In genomic region chr6:101202975-101203374, GRCh38 we compare ENCODE assay signal across 29 cellular contexts.
"Had no signal": no experiment of that assay in that cellular context is flagged by ENCODE, and none has a peak within 500 bp of the region (broad histone marks: within the 10 kb centered on the region; RNA-seq: fewer than 3 reads in every experiment).

No MANE protein-coding gene starts in this region.

- H3K36me3 ChIP-seq: left lung, lower lobe of right lung, pancreas, prostate gland, stomach, thyroid gland, transverse colon, upper lobe of left lung, vagina had no signal

- DNase-seq: hippocampal formation; kidney glomerular epithelial cell; left cardiac atrium; left lung; lower lobe of right lung; mammary epithelial cell; mesenchymal stem cell; naive B cell; natural killer cell; nephron progenitor cell; nucleus accumbens; pancreas; posterior cingulate gyrus; retina; right cardiac atrium; stimulated activated CD4-positive, alpha-beta T cell treated with anti-CD3 and anti-CD28 coated beads, Interleukin-12 subunit alpha, Interleukin-12 subunit beta, amount 100 ng/mL, for 4 hours; stimulated activated CD4-positive, alpha-beta T cell treated with anti-CD3 and anti-CD28 coated beads, Interleukin-15, amount 100 ng/mL, for 24 hours; stimulated activated CD4-positive, alpha-beta T cell treated with anti-CD3 and anti-CD28 coated beads, Interleukin-2, amount 100 ng/mL, for 24 hours; stimulated activated CD4-positive, alpha-beta T cell treated with anti-CD3 and anti-CD28 coated beads, Interleukin-4, amount 100 ng/mL, for 1 hour; stimulated activated naive B cell treated with anti-CD40 and anti-IgM and Interleukin-4, amounts not matched to agents 10 μg/mL and 1 μg/mL and 100 μg/mL, for 72 hours; stimulated activated naive CD8-positive, alpha-beta T cell treated with anti-CD3 and anti-CD28 coated beads, Interleukin-15, Interleukin-2, amounts not matched to agents 100 U/mL and 50 U/mL, for 24 hours; stomach; testis; thyroid gland; transverse colon; upper lobe of left lung had no signal

- H3K27me3 ChIP-seq: left lung, pancreas, stomach, testis, thyroid gland, transverse colon, upper lobe of left lung, vagina had no signal

- H3K9me3 ChIP-seq: left lung, lower lobe of right lung, pancreas, prostate gland, stomach, testis, thyroid gland, transverse colon, upper lobe of left lung, vagina had no signal

- FAIRE-seq: keratinocyte, pancreas had no signal

- H3K27ac ChIP-seq: left lung, lower lobe of right lung, pancreas, prostate gland, stomach, testis, thyroid gland, transverse colon, upper lobe of left lung, vagina had no signal

- H3K4me3 ChIP-seq: left lung, lower lobe of right lung, pancreas, prostate gland, stomach, testis, thyroid gland, transverse colon, upper lobe of left lung, vagina had no signal

- H3K4me1 ChIP-seq: left lung, lower lobe of right lung, pancreas, prostate gland, stomach, testis, thyroid gland, upper lobe of left lung, vagina had no signal

- ATAC-seq: left cardiac atrium; left lung; lower lobe of right lung; natural killer cell; pancreas; right cardiac atrium; stimulated activated naive B cell treated with anti-CD40 and anti-IgM and Interleukin-4, amounts not matched to agents 10 μg/mL and 1 μg/mL and 100 μg/mL, for 72 hours; stimulated activated naive CD8-positive, alpha-beta T cell treated with anti-CD3 and anti-CD28 coated beads, Interleukin-15, Interleukin-2, amounts not matched to agents 100 U/mL and 50 U/mL, for 24 hours had no signal
